10 cellular contexts compared by ENCODE assay signal in the genomic region with DNA sequence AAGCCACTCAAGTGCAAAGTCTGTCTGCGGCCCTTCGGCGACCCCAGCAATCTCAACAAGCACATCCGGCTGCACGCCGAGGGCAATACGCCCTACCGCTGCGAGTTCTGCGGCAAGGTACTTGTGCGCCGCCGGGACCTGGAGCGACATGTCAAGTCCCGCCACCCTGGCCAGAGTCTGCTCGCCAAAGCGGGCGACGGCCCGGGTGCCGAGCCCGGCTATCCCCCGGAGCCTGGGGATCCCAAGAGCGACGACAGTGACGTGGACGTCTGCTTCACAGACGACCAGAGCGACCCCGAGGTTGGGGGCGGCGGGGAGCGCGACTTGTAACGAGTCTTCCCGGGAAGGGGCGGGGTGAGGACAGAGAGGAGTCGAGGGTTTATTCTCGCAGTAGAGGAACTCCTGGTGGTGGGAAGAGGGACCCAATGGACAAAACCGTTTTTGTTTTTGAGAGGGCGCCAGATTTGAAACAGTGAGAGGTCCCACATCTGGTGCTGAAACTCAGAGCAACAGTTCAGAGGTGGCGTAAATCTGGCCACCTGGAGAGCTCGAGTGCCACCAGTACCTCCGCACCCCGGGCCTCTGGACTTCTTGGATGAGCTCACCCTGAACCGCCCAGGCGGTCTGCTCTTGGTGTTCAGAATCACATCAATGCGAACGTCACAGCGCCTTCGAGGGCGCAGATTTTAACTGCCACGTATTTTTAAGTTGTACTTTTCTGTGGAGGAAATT. TPM values are rescaled to one million over a fixed set of nuclear protein-coding genes. Genes with fewer than 3 reads are reported as not detected.
DNase-seq lines count a peak whose midpoint lies in the region; ATAC-seq, FAIRE-seq and TF ChIP-seq lines count a peak whose summit lies in the region.
"Had no signal": no experiment of that assay in that cellular context is flagged by ENCODE, and none has a peak within 500 bp of the region (broad histone marks: within the 10 kb centered on the region; RNA-seq: fewer than 3 reads in every experiment).

No MANE protein-coding gene starts in this region.

- FAIRE-seq in pancreas (lab: Jason Lieb, UNC) = no peak
- FAIRE-seq: TTC549 had no signal

- peaks cover 27% of the 10 kb centered on the region for H3K4me1 ChIP-seq in effector memory CD4-positive, alpha-beta T cell (ENCODE audit: control insufficient read depth, insufficient read depth, low read length, poor library complexity, severe bottlenecking)
- peaks cover 0 to 13% (median 8%) of the 10 kb centered on the region in 3 donors for H3K4me1 ChIP-seq in pancreas

- H3K27ac ChIP-seq in effector memory CD4-positive, alpha-beta T cell (ENCODE audit: insufficient read depth, low read length, poor library complexity, severe bottlenecking) = no peak overlapping the region
- no peak overlapping the region for H3K27ac ChIP-seq in pancreas
- H3K27ac ChIP-seq: 22Rv1 had no signal

- ATAC-seq in HG02798 (IDR thresholded peaks at IDR 0.05; ENCODE audit: poor library complexity, unreplicated experiment) (peak; percentile 17), pancreas (peak in 3 of 4 donors; percentile 26 to 39 (median 36)), HG03025 (IDR thresholded peaks at IDR 0.05; ENCODE audit: low FRiP score, unreplicated experiment) (no peak)

- intact Hi-C loops in pancreas (cut with DNase I) = no loop called here

- no peak for TF ChIP-seq CTCF in pancreas (IDR thresholded peaks at IDR 0.05)

- DNase-seq in DMS153 (lab: John Stamatoyannopoulos, UW) = peak; percentile 5
- DNase-seq in DMS153 treated with DMSO at 0.1 percent for 48 hours (lab: John Stamatoyannopoulos, UW; ENCODE audit: unreplicated experiment) = no peak
- peak; percentile 87 for DNase-seq in NCI-H748 (lab: John Stamatoyannopoulos, UW; ENCODE audit: unreplicated experiment)
- no peak for DNase-seq in effector memory CD4-positive, alpha-beta T cell
- DNase-seq in pancreas = peak in 2 of 6 donors; percentile 68 to 78
- DNase-seq in NCI-H1048 (lab: John Stamatoyannopoulos, UW) = no peak

- peak overlapping the region; percentile 57 for H3K4me3 ChIP-seq in effector memory CD4-positive, alpha-beta T cell (ENCODE audit: insufficient read depth, low read depth, low read length, poor library complexity, severe bottlenecking)
- H3K4me3 ChIP-seq in pancreas = peak overlapping the region in 2 of 4 donors; percentile 39 to 59

- H3K27me3 ChIP-seq in effector memory CD4-positive, alpha-beta T cell (replicated peaks; ENCODE audit: control insufficient read depth, insufficient read depth, low read length, poor library complexity, severe bottlenecking) = peaks cover 81% of the 10 kb centered on the region
- H3K27me3 ChIP-seq in pancreas = peaks cover 23 to 82% (median 44%) of the 10 kb centered on the region in 4 donors

- no peaks in the 10 kb centered on the region for H3K36me3 ChIP-seq in effector memory CD4-positive, alpha-beta T cell (ENCODE audit: control insufficient read depth, insufficient read depth, low read length)
- no peaks in the 10 kb centered on the region for H3K36me3 ChIP-seq in pancreas

- WGBS in pancreas, 2 donors = 6 to 7% methylated on average over 53 of the region's 53 CpGs

- no peaks in the 10 kb centered on the region for H3K9me3 ChIP-seq in effector memory CD4-positive, alpha-beta T cell (ENCODE audit: control insufficient read depth, low read length)
- H3K9me3 ChIP-seq in pancreas = no peaks in the 10 kb centered on the region

RNA-seq across cellular contexts. Expression of a gene that starts 8.0 kb away (rescaled TPM):
- under 1 TPM in 1 of 6 donors, not detected in 5; 0.03 TPM for total RNA-seq in pancreas
- not detected for polyA plus RNA-seq in pancreas

RNA-seq across cellular contexts. Expression of a gene that starts 46.1 kb away (rescaled TPM):
- 10 to 100 TPM; 24.5 to 49.3 (median 34.1) TPM for total RNA-seq in pancreas
- 10 to 100 TPM; 24.8 to 36.5 TPM for polyA plus RNA-seq in pancreas

Comparison
In these comparisons a context has a peak if more than half of its experiments do, and no peak if none do; other contexts are left out.
1. DNase-seq: peak in DMS153 (single experiment) and NCI-H748 (single experiment); none in DMS153 treated with DMSO at 0.1 percent for 48 hours (single experiment), effector memory CD4-positive, alpha-beta T cell (0 of 3) and NCI-H1048 (single experiment).